Comparison of ENCODE assay signal across 29 cellular contexts in genomic region chr12:88839486-88839885, GRCh38.
"Had no signal": no experiment of that assay in that cellular context is flagged by ENCODE, and none has a peak within 500 bp of the region (broad histone marks: within the 10 kb centered on the region; RNA-seq: fewer than 3 reads in every experiment).

No MANE protein-coding gene starts in this region.

- H3K36me3 ChIP-seq: stomach, suprapubic skin, thoracic aorta, thyroid gland, tibial artery, tibial nerve, transverse colon, upper lobe of left lung, upper lobe of right lung, uterus, vagina had no signal

- H3K27ac ChIP-seq: stomach, suprapubic skin, testis, thoracic aorta, thyroid gland, tibial artery, tibial nerve, transverse colon, upper lobe of left lung, upper lobe of right lung, uterus, vagina had no signal

- H3K27me3 Mint-ChIP-seq: stimulated activated memory B cell treated with anti-CD40 and anti-IgM and Interleukin-4, amounts not matched to agents 10 μg/mL and 1 μg/mL and 100 μg/mL, for 72 hours; stimulated activated naive B cell treated with anti-CD40 and anti-IgM and Interleukin-4, amounts not matched to agents 10 μg/mL and 1 μg/mL and 100 μg/mL, for 72 hours; stimulated activated naive CD8-positive, alpha-beta T cell treated with anti-CD3 and anti-CD28 coated beads, Interleukin-15, amount 100 ng/mL, for 72 hours; stimulated activated naive CD8-positive, alpha-beta T cell treated with anti-CD3 and anti-CD28 coated beads, Interleukin-15, Interleukin-2, amounts not matched to agents 100 ng/mL and 50 ng/mL, for 24 hours; type B pancreatic cell had no signal

- FAIRE-seq: urothelium cell line had no signal

- H3K27me3 ChIP-seq: stomach, suprapubic skin, testis, thyroid gland, tibial artery, tibial nerve, transverse colon, upper lobe of left lung, upper lobe of right lung, uterus, vagina had no signal

- H3K4me1 ChIP-seq: stomach, suprapubic skin, testis, thyroid gland, tibial artery, tibial nerve, transverse colon, upper lobe of left lung, upper lobe of right lung, uterus, vagina had no signal

- H3K4me3 ChIP-seq: stomach, suprapubic skin, testis, thoracic aorta, thyroid gland, tibial artery, tibial nerve, transverse colon, upper lobe of left lung, upper lobe of right lung, uterus, vagina had no signal

- H3K4me3 Mint-ChIP-seq: stimulated activated effector memory CD8-positive, alpha-beta T cell treated with anti-CD3 and anti-CD28 coated beads, Interleukin-12 subunit alpha, Interleukin-12 subunit beta, amount 100 ng/mL, for 72 hours; stimulated activated memory B cell treated with anti-CD40 and anti-IgM and Interleukin-4, amounts not matched to agents 10 μg/mL and 1 μg/mL and 100 μg/mL, for 72 hours; stimulated activated naive B cell treated with anti-CD40 and anti-IgM and Interleukin-4, amounts not matched to agents 10 μg/mL and 1 μg/mL and 100 μg/mL, for 72 hours; stimulated activated naive CD8-positive, alpha-beta T cell treated with anti-CD3 and anti-CD28 coated beads, Interleukin-15, amount 100 ng/mL, for 72 hours; stimulated activated naive CD8-positive, alpha-beta T cell treated with anti-CD3 and anti-CD28 coated beads, Interleukin-15, Interleukin-2, amounts not matched to agents 100 ng/mL and 50 ng/mL, for 24 hours; type B pancreatic cell had no signal

- H3K9me3 ChIP-seq: testis, thyroid gland, upper lobe of right lung, uterus, vagina had no signal

- H3K36me3 Mint-ChIP-seq: stimulated activated effector memory CD8-positive, alpha-beta T cell treated with anti-CD3 and anti-CD28 coated beads, Interleukin-12 subunit alpha, Interleukin-12 subunit beta, amount 100 ng/mL, for 72 hours; stimulated activated memory B cell treated with anti-CD40 and anti-IgM and Interleukin-4, amounts not matched to agents 10 μg/mL and 1 μg/mL and 100 μg/mL, for 72 hours had no signal

- H3K4me1 Mint-ChIP-seq: stimulated activated effector memory CD8-positive, alpha-beta T cell treated with anti-CD3 and anti-CD28 coated beads, Interleukin-12 subunit alpha, Interleukin-12 subunit beta, amount 100 ng/mL, for 72 hours; stimulated activated memory B cell treated with anti-CD40 and anti-IgM and Interleukin-4, amounts not matched to agents 10 μg/mL and 1 μg/mL and 100 μg/mL, for 72 hours; stimulated activated naive B cell treated with anti-CD40 and anti-IgM and Interleukin-4, amounts not matched to agents 10 μg/mL and 1 μg/mL and 100 μg/mL, for 72 hours; stimulated activated naive CD8-positive, alpha-beta T cell treated with anti-CD3 and anti-CD28 coated beads, Interleukin-15, amount 100 ng/mL, for 72 hours had no signal

- ATAC-seq: stimulated activated effector memory CD8-positive, alpha-beta T cell treated with anti-CD3 and anti-CD28 coated beads, Interleukin-12 subunit alpha, Interleukin-12 subunit beta, amount 100 ng/mL, for 72 hours; stimulated activated memory B cell treated with anti-CD40 and anti-IgM and Interleukin-4, amounts not matched to agents 10 μg/mL and 1 μg/mL and 100 μg/mL, for 72 hours; stimulated activated naive B cell treated with anti-CD40 and anti-IgM and Interleukin-4, amounts not matched to agents 10 μg/mL and 1 μg/mL and 100 μg/mL, for 72 hours; stimulated activated naive CD8-positive, alpha-beta T cell treated with anti-CD3 and anti-CD28 coated beads, Interleukin-15, amount 100 ng/mL, for 72 hours; stimulated activated naive CD8-positive, alpha-beta T cell treated with anti-CD3 and anti-CD28 coated beads, Interleukin-15, Interleukin-2, amounts not matched to agents 100 U/mL and 50 U/mL, for 24 hours; upper lobe of right lung had no signal

- DNase-seq: stimulated activated CD4-positive, alpha-beta T cell treated with anti-CD3 and anti-CD28 coated beads, Interleukin-2, amount 100 ng/mL, for 48 hours; stimulated activated CD4-positive, alpha-beta T cell treated with anti-CD3 and anti-CD28 coated beads, Interleukin-4, amount 100 ng/mL, for 1 hour; stimulated activated CD4-positive, alpha-beta T cell treated with anti-CD3 and anti-CD28 coated beads, Interleukin-4, amount 100 ng/mL, for 24 hours; stimulated activated CD4-positive, alpha-beta T cell treated with anti-CD3 and anti-CD28 coated beads, Interleukin-4, amount 100 ng/mL, for 4 hours; stimulated activated CD8-positive, alpha-beta memory T cell treated with anti-CD3 and anti-CD28 coated beads, Interleukin-4, amount 100 ng/mL, for 48 hours; stimulated activated naive B cell treated with anti-CD40 and anti-IgM and Interleukin-4, amounts not matched to agents 10 μg/mL and 1 μg/mL and 100 μg/mL, for 72 hours; stimulated activated naive CD4-positive, alpha-beta T cell; stimulated activated naive CD4-positive, alpha-beta T cell treated with Interleukin-2 at 50 U/mL for 16 hours; stimulated activated naive CD8-positive, alpha-beta T cell treated with anti-CD3 and anti-CD28 coated beads, Interleukin-15, amount 100 ng/mL, for 72 hours; stimulated activated naive CD8-positive, alpha-beta T cell treated with anti-CD3 and anti-CD28 coated beads, Interleukin-15, Interleukin-2, amounts not matched to agents 100 U/mL and 50 U/mL, for 24 hours; stomach; substantia nigra; testis; thyroid gland; tibial artery; transverse colon; trophoblast cell; upper lobe of left lung; upper lobe of right lung; uterus had no signal

- H3K27ac Mint-ChIP-seq: stimulated activated effector memory CD8-positive, alpha-beta T cell treated with anti-CD3 and anti-CD28 coated beads, Interleukin-12 subunit alpha, Interleukin-12 subunit beta, amount 100 ng/mL, for 72 hours; stimulated activated memory B cell treated with anti-CD40 and anti-IgM and Interleukin-4, amounts not matched to agents 10 μg/mL and 1 μg/mL and 100 μg/mL, for 72 hours; stimulated activated naive B cell treated with anti-CD40 and anti-IgM and Interleukin-4, amounts not matched to agents 10 μg/mL and 1 μg/mL and 100 μg/mL, for 72 hours; stimulated activated naive CD8-positive, alpha-beta T cell treated with anti-CD3 and anti-CD28 coated beads, Interleukin-15, amount 100 ng/mL, for 72 hours; stimulated activated naive CD8-positive, alpha-beta T cell treated with anti-CD3 and anti-CD28 coated beads, Interleukin-15, Interleukin-2, amounts not matched to agents 100 ng/mL and 50 ng/mL, for 24 hours; type B pancreatic cell had no signal
